In genomic region chr4:6986067-6986780, GRCh38 we compare ENCODE assay signal across 8 cellular contexts. TPM values are rescaled to one million over a fixed set of nuclear protein-coding genes. Genes with fewer than 3 reads are reported as not detected.
DNase-seq lines count a peak whose midpoint lies in the region; ATAC-seq and TF ChIP-seq lines count a peak whose summit lies in the region.

No MANE protein-coding gene starts in this region.

- peak overlapping the region; percentile 76 for H3K4me3 ChIP-seq in BE2C (ENCODE audit: low read depth, low read length)
- H3K4me3 ChIP-seq in osteoblast (ENCODE audit: insufficient read depth, low read length), result peak overlapping the region; percentile 84

- H3K27me3 ChIP-seq in BE2C (no peaks in the 10 kb centered on the region), foreskin keratinocyte (no peaks in the 10 kb centered on the region), osteoblast (ENCODE audit: insufficient read depth, low read length) (no peaks in the 10 kb centered on the region)

- CTCF ChIA-PET in activated CD4-positive, alpha-beta memory T cell treated with anti-CD3 and anti-CD28 coated beads for 36 hours (lab: Charles Lee), result interaction anchor here (0.8 to 2.7 kb wide), 9 partner anchors 10 to 85 kb away, joined by 3 to 15 read pairs (median 5); partner anchors contain the start of genes TADA2B and TBC1D14

- H3K36me3 ChIP-seq in BE2C (no peaks in the 10 kb centered on the region), osteoblast (ENCODE audit: insufficient read depth, low read length) (no peaks in the 10 kb centered on the region)

- H4K20me1 ChIP-seq in osteoblast (ENCODE audit: insufficient read depth, low read length), result peaks cover 20% of the 10 kb centered on the region

- ATAC-seq in GM18868 (IDR thresholded peaks at IDR 0.05; ENCODE audit: unreplicated experiment) (peak; percentile 16), HG03439 (IDR thresholded peaks at IDR 0.05; ENCODE audit: unreplicated experiment) (peak; percentile 29), foreskin keratinocyte (peak; percentile 5)

- H3K4me3 Mint-ChIP-seq in activated CD4-positive, alpha-beta memory T cell treated with anti-CD3 and anti-CD28 coated beads for 36 hours, result peak overlapping the region; percentile 89

- H3K4me1 ChIP-seq in BE2C, result no peaks in the 10 kb centered on the region; the same call in 1 of the 2 replicates
- peaks cover 8% of the 10 kb centered on the region for H3K4me1 ChIP-seq in foreskin keratinocyte
- H3K4me1 ChIP-seq in osteoblast (ENCODE audit: insufficient read depth, low read length), result peaks cover 19% of the 10 kb centered on the region

- POLR2A ChIA-PET in activated CD4-positive, alpha-beta memory T cell treated with anti-CD3 and anti-CD28 coated beads for 36 hours (lab: Charles Lee), result interaction anchor here (1.1 to 1.9 kb wide), 6 partner anchors 12 to 313 kb away, joined by 5 to 19 read pairs (median 6); partner anchors contain the start of genes GRPEL1, TADA2B and TBC1D14

- H3K4me2 ChIP-seq in osteoblast (ENCODE audit: insufficient read depth, low read length), result peak overlapping the region; percentile 95

- no peak for TF ChIP-seq CTCF in BE2C (IDR thresholded peaks at IDR 0.05; ENCODE audit: low read depth, low read length)
- TF ChIP-seq CTCF in foreskin keratinocyte (conservative IDR thresholded peaks at IDR 0.05), result no peak
- no peak for TF ChIP-seq CTCF in osteoblast (IDR thresholded peaks at IDR 0.05; ENCODE audit: extremely low read depth, low read depth, low read length)

- no peaks in the 10 kb centered on the region for H3K9me3 Mint-ChIP-seq in activated CD4-positive, alpha-beta memory T cell treated with anti-CD3 and anti-CD28 coated beads for 36 hours

- peak overlapping the region; percentile 82 for H3K27ac ChIP-seq in foreskin keratinocyte
- H3K27ac ChIP-seq in osteoblast (ENCODE audit: low read depth, low read length), result peak overlapping the region; percentile 99

- H3K4me1 Mint-ChIP-seq in activated CD4-positive, alpha-beta memory T cell treated with anti-CD3 and anti-CD28 coated beads for 36 hours (ENCODE audit: low read depth), result peaks cover 69% of the 10 kb centered on the region

- peak overlapping the region; percentile 92 for H3K27ac Mint-ChIP-seq in activated CD4-positive, alpha-beta memory T cell treated with anti-CD3 and anti-CD28 coated beads for 36 hours

- no peaks in the 10 kb centered on the region for H3K27me3 Mint-ChIP-seq in activated CD4-positive, alpha-beta memory T cell treated with anti-CD3 and anti-CD28 coated beads for 36 hours

- H3K79me2 ChIP-seq in osteoblast (ENCODE audit: insufficient read depth, low read length), result peaks cover 46% of the 10 kb centered on the region

- peak overlapping the region; percentile 90 for H2AFZ ChIP-seq in osteoblast (ENCODE audit: low read length)

- no peaks in the 10 kb centered on the region for H3K36me3 Mint-ChIP-seq in activated CD4-positive, alpha-beta memory T cell treated with anti-CD3 and anti-CD28 coated beads for 36 hours

- intact Hi-C loops in activated CD4-positive, alpha-beta memory T cell treated with anti-CD3 and anti-CD28 coated beads for 36 hours (cut with micrococcal nuclease), result loop anchor here (1.0 to 5.0 kb wide), 6 partner anchors 12 to 345 kb away; partner anchors contain the start of genes BLOC1S4, KIAA0232, MRFAP1 and TADA2B

- DNase-seq in BE2C, result peak; percentile 69
- no peak for DNase-seq in activated CD4-positive, alpha-beta memory T cell treated with anti-CD3 and anti-CD28 coated beads for 36 hours
- DNase-seq in foreskin keratinocyte, result no peak
- peak; percentile 90 for DNase-seq in osteoblast (ENCODE audit: insufficient read length, low spot score, missing footprints)
- DNase-seq in H4 (ENCODE audit: low spot score), result no peak
- DNase-seq in stimulated activated naive CD4-positive, alpha-beta T cell (lab: John Stamatoyannopoulos, UW), result no peak

- H3K9me3 ChIP-seq in BE2C (no peaks in the 10 kb centered on the region), osteoblast (ENCODE audit: low read depth, low read length) (no peaks in the 10 kb centered on the region)

RNA-seq across cellular contexts. Expression of gene TADA2B, which starts 56.9 kb away (rescaled TPM):
- 20.8 TPM for polyA plus RNA-seq in BE2C (2012; ENCODE audit: insufficient read depth, insufficient read length, low read depth)
- total RNA-seq in activated CD4-positive, alpha-beta memory T cell treated with anti-CD3 and anti-CD28 coated beads for 36 hours, result 10 to 100 TPM; 10.8 to 11.5 TPM
- total RNA-seq in foreskin keratinocyte (10.0 and 11.0 TPM in 2 replicates), osteoblast (12.7 and 13.0 TPM in 2 replicates)
- polyA plus RNA-seq in foreskin keratinocyte, result 5.1 and 5.5 TPM in 2 replicates
- total RNA-seq in H4 (2014; rRNA removed; shearing (Covaris generic)), result 5.8 and 6.9 TPM in 2 replicates

Comparison
In these comparisons a context has a peak if more than half of its experiments do, and no peak if none do; other contexts are left out.
1. DNase-seq: peak in BE2C (single experiment) and osteoblast (single experiment); none in activated CD4-positive, alpha-beta memory T cell treated with anti-CD3 and anti-CD28 coated beads for 36 hours (single experiment), foreskin keratinocyte (0 of 2), H4 (single experiment) and stimulated activated naive CD4-positive, alpha-beta T cell (0 of 6).
2. Peak in every context shown above with its lines, with median percentiles within 50 percentile points of each other: ATAC-seq.